ENCODE assay signal across 35 cellular contexts in genomic region chr2:63632382-63632781, GRCh38.
"Had no signal": no experiment of that assay in that cellular context is flagged by ENCODE, and none has a peak within 500 bp of the region (broad histone marks: within the 10 kb centered on the region; RNA-seq: fewer than 3 reads in every experiment).

No MANE protein-coding gene starts in this region.

- H3K36me3 ChIP-seq: MG63 had no signal

- H3K4me3 ChIP-seq: MG63 had no signal

- DNase-seq: Karpas-422, Kasumi-1, MG63, MM.1S, MV-4-11, NCI-H1092, NCI-H1092 treated with DMSO at 0.1 percent for 48 hours, NCI-H1105, NCI-H1105 treated with DMSO at 0.1 percent for 48 hours, NCI-H1417, NCI-H1417 treated with DMSO at 0.1 percent for 48 hours, NCI-H1436, NCI-H1436 treated with DMSO at 0.1 percent for 48 hours, NCI-H146, NCI-H1694, NCI-H1694 treated with DMSO at 0.1 percent for 48 hours, NCI-H187, NCI-H187 treated with DMSO at 0.1 percent for 48 hours, NCI-H1930, NCI-H2029, NCI-H2029 treated with DMSO at 0.1 percent for 48 hours, NCI-H2081, NCI-H2081 treated with DMSO at 0.1 percent for 48 hours, NCI-H2107, NCI-H2171, NCI-H2171 treated with DMSO at 0.1 percent for 48 hours, NCI-H2227 treated with DMSO at 0.1 percent for 48 hours, NCI-H226, NCI-H345, NCI-H446, NCI-H446 treated with DMSO at 0.1 percent for 48 hours, NCI-H510A, NCI-H510A treated with DMSO at 0.1 percent for 48 hours, NCI-H524, NCI-H524 treated with DMSO at 0.1 percent for 48 hours had no signal

- H3K27me3 ChIP-seq: MG63 had no signal
